ENCODE assay signal across 9 cellular contexts in genomic region chr16:52976539-52977167, GRCh38.
DNase-seq lines count a peak whose midpoint lies in the region; ATAC-seq and TF ChIP-seq lines count a peak whose summit lies in the region.
"Had no signal": no experiment of that assay in that cellular context is flagged by ENCODE, and none has a peak within 500 bp of the region (broad histone marks: within the 10 kb centered on the region; RNA-seq: fewer than 3 reads in every experiment).

No MANE protein-coding gene starts in this region.

- no peaks in the 10 kb centered on the region for H3K9me3 Mint-ChIP-seq in stimulated activated naive B cell treated with anti-CD40 and anti-IgM and Interleukin-4, amounts not matched to agents 10 μg/mL and 1 μg/mL and 100 μg/mL, for 72 hours

- TF ChIP-seq POLR2A in erythroblast (IDR thresholded peaks at IDR 0.05; ENCODE audit: low read length) = no peak

- peak; percentile 10 for DNase-seq in COR-L47 (lab: John Stamatoyannopoulos, UW)
- peak; percentile 29 for DNase-seq in M059J (ENCODE audit: low read depth)
- peak; percentile 5 to 21 for DNase-seq in erythroblast (lab: John Stamatoyannopoulos, UW)
- no peak for DNase-seq in stimulated activated naive B cell treated with anti-CD40 and anti-IgM and Interleukin-4, amounts not matched to agents 10 μg/mL and 1 μg/mL and 100 μg/mL, for 72 hours
- no peak for DNase-seq in DMS79 (lab: John Stamatoyannopoulos, UW)
- no peak for DNase-seq in stimulated activated naive CD4-positive, alpha-beta T cell (lab: John Stamatoyannopoulos, UW)
- no peak for DNase-seq in activated naive CD4-positive, alpha-beta T cell treated with Interleukin-2 at 50 U/mL for 16 hours
- DNase-seq: gastrocnemius medialis had no signal

- peaks cover 45 to 65% of the 10 kb centered on the region in 2 donors for H3K27me3 Mint-ChIP-seq in stimulated activated naive B cell treated with anti-CD40 and anti-IgM and Interleukin-4, amounts not matched to agents 10 μg/mL and 1 μg/mL and 100 μg/mL, for 72 hours

- no peak overlapping the region for H3K4me3 Mint-ChIP-seq in stimulated activated naive B cell treated with anti-CD40 and anti-IgM and Interleukin-4, amounts not matched to agents 10 μg/mL and 1 μg/mL and 100 μg/mL, for 72 hours

- H3K4me1 Mint-ChIP-seq in stimulated activated naive B cell treated with anti-CD40 and anti-IgM and Interleukin-4, amounts not matched to agents 10 μg/mL and 1 μg/mL and 100 μg/mL, for 72 hours = no peaks in the 10 kb centered on the region

- no peaks in the 10 kb centered on the region for H3K36me3 Mint-ChIP-seq in stimulated activated naive B cell treated with anti-CD40 and anti-IgM and Interleukin-4, amounts not matched to agents 10 μg/mL and 1 μg/mL and 100 μg/mL, for 72 hours

- H3K27ac Mint-ChIP-seq in stimulated activated naive B cell treated with anti-CD40 and anti-IgM and Interleukin-4, amounts not matched to agents 10 μg/mL and 1 μg/mL and 100 μg/mL, for 72 hours = no peak overlapping the region

- ATAC-seq in GM18909 (IDR thresholded peaks at IDR 0.05; ENCODE audit: poor library complexity, unreplicated experiment) = peak; percentile 59
- ATAC-seq in stimulated activated naive B cell treated with anti-CD40 and anti-IgM and Interleukin-4, amounts not matched to agents 10 μg/mL and 1 μg/mL and 100 μg/mL, for 72 hours (replicated peaks) = peak; percentile 70 to 85

Comparison
In these comparisons a context has a peak if more than half of its experiments do, and no peak if none do; other contexts are left out.
1. DNase-seq: peak in COR-L47 (single experiment), M059J (single experiment) and erythroblast (2 of 2); none in stimulated activated naive B cell treated with anti-CD40 and anti-IgM and Interleukin-4, amounts not matched to agents 10 μg/mL and 1 μg/mL and 100 μg/mL, for 72 hours (single experiment), DMS79 (single experiment), stimulated activated naive CD4-positive, alpha-beta T cell (0 of 6) and activated naive CD4-positive, alpha-beta T cell treated with Interleukin-2 at 50 U/mL for 16 hours (single experiment).